16 cellular contexts compared by ENCODE assay signal in genomic region chr5:6845856-6846255, GRCh38.
A peak's percentile ranks its signal among the peaks of the same experiment; 100 is the strongest.
DNase-seq lines count a peak whose midpoint lies in the region; ATAC-seq and TF ChIP-seq lines count a peak whose summit lies in the region.
"Had no signal": no experiment of that assay in that cellular context is flagged by ENCODE, and none has a peak within 500 bp of the region (broad histone marks: within the 10 kb centered on the region; RNA-seq: fewer than 3 reads in every experiment).

No MANE protein-coding gene starts in this region.

- WGBS in testis, 2 donors, result 77 to 79% methylated on average over 12 to 17 of the region's 17 CpGs

- ATAC-seq in HG03460 (IDR thresholded peaks at IDR 0.05; ENCODE audit: unreplicated experiment), result no peak
- ATAC-seq: A549; CD8-positive, alpha-beta T cell had no signal

- peak; percentile 24 for DNase-seq in H7
- DNase-seq in coronary artery (ENCODE audit: low spot score), result peak; percentile 50
- no peak for DNase-seq in testis
- no peak for DNase-seq in NCI-H146 treated with DMSO at 0.1 percent for 48 hours (lab: John Stamatoyannopoulos, UW; ENCODE audit: unreplicated experiment)
- DNase-seq: AML-193; Caco-2; Calu3; CD4-positive, alpha-beta T cell; CD8-positive, alpha-beta T cell; DMS79 treated with DMSO at 0.1 percent for 48 hours; GF-D8 had no signal

- no peak overlapping the region for H3K4me3 ChIP-seq in H7 (ENCODE audit: insufficient read depth, low read depth, low read length)
- no peak overlapping the region for H3K4me3 ChIP-seq in coronary artery
- H3K4me3 ChIP-seq in testis, result peak overlapping the region; percentile 6 to 39
- H3K4me3 ChIP-seq: A549; BLaER1 treated with 17β-estradiol and CSF1 and Interleukin-3, amounts not matched to agents 10 nM and 100 nM had no signal

- H3K27me3 ChIP-seq in H7 (ENCODE audit: control insufficient read depth, insufficient read depth, low read length), result no peaks in the 10 kb centered on the region
- no peaks in the 10 kb centered on the region for H3K27me3 ChIP-seq in testis
- H3K27me3 ChIP-seq: BLaER1 treated with 17β-estradiol and CSF1 and Interleukin-3, amounts not matched to agents 10 nM and 100 nM had no signal

- H3K9me3 ChIP-seq in testis, result no peaks in the 10 kb centered on the region
- H3K9me3 ChIP-seq: Caco-2 had no signal

- H3K27ac ChIP-seq in coronary artery, result no peak overlapping the region
- no peak overlapping the region for H3K27ac ChIP-seq in testis
- H3K27ac ChIP-seq: 22Rv1; A549; BLaER1 treated with 17β-estradiol and CSF1 and Interleukin-3, amounts not matched to agents 10 nM and 100 nM; C4-2B had no signal

- no peak for TF ChIP-seq CTCF in coronary artery (IDR thresholded peaks at IDR 0.05)
- TF ChIP-seq CTCF in testis (IDR thresholded peaks at IDR 0.05), result no peak

- TF ChIP-seq POLR2A in testis (IDR thresholded peaks at IDR 0.05), result no peak

- no peaks in the 10 kb centered on the region for H3K36me3 ChIP-seq in H7 (replicated peaks; ENCODE audit: control insufficient read depth, insufficient read depth, low read length)
- H3K36me3 ChIP-seq in testis (ENCODE audit: low read depth, missing control alignments), result no peaks in the 10 kb centered on the region
- H3K36me3 ChIP-seq: BLaER1 treated with 17β-estradiol and CSF1 and Interleukin-3, amounts not matched to agents 10 nM and 100 nM had no signal

- intact Hi-C loops in testis (cut with DNase I; ENCODE audit: low total_unique reads), result no loop called here

- no peaks in the 10 kb centered on the region for H3K4me1 ChIP-seq in testis
- H3K4me1 ChIP-seq: A549, Caco-2 had no signal

Comparison
In these comparisons a context has a peak if more than half of its experiments do, and no peak if none do; other contexts are left out.
1. DNase-seq: peak in H7 (single experiment) and coronary artery (single experiment); none in testis (single experiment) and NCI-H146 treated with DMSO at 0.1 percent for 48 hours (single experiment).
2. H3K4me3 ChIP-seq: peak in testis (2 of 2); none in H7 (single experiment) and coronary artery (single experiment).